In genomic region chr9:2385746-2386145, GRCh38 we compare ENCODE assay signal across 1 cellular context.
TF ChIP-seq lines count a peak whose summit lies in the region.

No MANE protein-coding gene starts in this region.

TF ChIP-seq in SK-N-SH treated with all-trans-retinoic acid at 6 μM for 48 hours, 23 proteins besides CTCF, POLR2A, EP300 and RAD21 (continued from another document):
- no peak for TF ChIP-seq POU6F1 (CRISPR knock-in tag; IDR thresholded peaks at IDR 0.05; ENCODE audit: borderline replicate concordance, low read depth)
- no peak for TF ChIP-seq RARB (CRISPR knock-in tag; IDR thresholded peaks at IDR 0.05)
- no peak for TF ChIP-seq ZFP30 (CRISPR knock-in tag; IDR thresholded peaks at IDR 0.05)
TF ChIP-seq in SK-N-SH treated with all-trans-retinoic acid at 6 μM for 48 hours: peak in this region for 0.
